8 cellular contexts compared by ENCODE assay signal in the genomic region with DNA sequence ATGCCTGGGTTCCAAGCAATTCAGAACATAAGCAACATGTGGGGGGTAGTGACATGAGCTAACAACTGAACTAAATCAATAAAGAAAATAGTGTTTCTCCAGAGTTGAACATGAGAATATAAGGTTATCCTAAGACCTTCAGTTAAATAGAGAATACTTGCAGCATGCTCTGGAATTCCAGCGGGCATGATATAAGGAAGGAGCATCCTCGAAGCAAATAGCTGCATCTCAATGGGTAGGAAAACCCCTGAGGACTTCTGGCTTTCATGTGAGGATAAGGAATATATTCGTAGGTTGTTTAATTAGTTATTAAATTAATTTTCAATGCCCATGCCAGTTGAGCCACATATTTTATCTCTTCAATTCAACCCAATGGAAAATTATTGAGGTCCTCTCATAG.
"Had no signal": no experiment of that assay in that cellular context is flagged by ENCODE, and none has a peak within 500 bp of the region (broad histone marks: within the 10 kb centered on the region; RNA-seq: fewer than 3 reads in every experiment).

No MANE protein-coding gene starts in this region.

- H3K27ac ChIP-seq: GM23248 had no signal

- ATAC-seq: HCT116, K562 had no signal

- H3K9ac ChIP-seq: GM23248 had no signal

- H3K9me3 ChIP-seq: HAP-1 had no signal

- H3K4me3 ChIP-seq: GM23248, HAP-1, K562 had no signal

- H3K4me3 Mint-ChIP-seq: HFFc6 had no signal

- H3K36me3 ChIP-seq: HAP-1 had no signal

- DNase-seq: GM23248, H7, HFFc6, IMR-90, KG1 had no signal

- H3K27ac Mint-ChIP-seq: HFFc6 had no signal
